ENCODE assay signal across 30 cellular contexts in genomic region chr2:21019678-21020021, GRCh38. TPM values are rescaled to one million over a fixed set of nuclear protein-coding genes. Genes with fewer than 3 reads are reported as not detected.
"Had no signal": no experiment of that assay in that cellular context is flagged by ENCODE, and none has a peak within 500 bp of the region (broad histone marks: within the 10 kb centered on the region; RNA-seq: fewer than 3 reads in every experiment).

No MANE protein-coding gene starts in this region.

- H3K9me3 ChIP-seq: colonic mucosa, esophagus muscularis mucosa, esophagus squamous epithelium, gastrocnemius medialis, gastroesophageal sphincter, heart left ventricle, heart right ventricle had no signal

- H3K4me1 ChIP-seq: colonic mucosa, esophagus muscularis mucosa, esophagus squamous epithelium, foreskin keratinocyte, gastrocnemius medialis, gastroesophageal sphincter, heart left ventricle, heart right ventricle had no signal

- ATAC-seq: effector memory CD8-positive, alpha-beta T cell; esophagus mucosa; foreskin keratinocyte; gastrocnemius medialis; gastroesophageal sphincter; heart left ventricle; heart right ventricle had no signal

- DNase-seq: colonic mucosa; cortex of kidney; dermis blood vessel endothelial cell; dorsolateral prefrontal cortex; effector CD4-positive, alpha-beta T cell; effector CD8-positive, alpha-beta T cell; effector memory CD4-positive, alpha-beta T cell; effector memory CD8-positive, alpha-beta T cell; endodermal cell; erythroblast; esophagus squamous epithelium; foreskin fibroblast; foreskin keratinocyte; foreskin melanocyte; gastrocnemius medialis; glutamatergic neuron; head of caudate nucleus; heart left ventricle; heart right ventricle had no signal

- H3K27ac ChIP-seq: colonic mucosa, coronary artery, dorsolateral prefrontal cortex, epithelial cell of prostate, esophagus muscularis mucosa, esophagus squamous epithelium, foreskin keratinocyte, gastrocnemius medialis, gastroesophageal sphincter, heart left ventricle, heart right ventricle had no signal

- H3K27me3 ChIP-seq: colonic mucosa, esophagus muscularis mucosa, esophagus squamous epithelium, gastrocnemius medialis, gastroesophageal sphincter, heart left ventricle, heart right ventricle had no signal

- H3K36me3 ChIP-seq: colonic mucosa, esophagus squamous epithelium, gastrocnemius medialis, gastroesophageal sphincter had no signal

- FAIRE-seq: colon, endometrium, endothelial cell of umbilical vein, frontal cortex had no signal

- H3K4me3 ChIP-seq: colonic mucosa, coronary artery, dorsolateral prefrontal cortex, esophagus muscularis mucosa, esophagus squamous epithelium, gastrocnemius medialis, gastroesophageal sphincter, heart left ventricle, heart right ventricle had no signal

RNA-seq across cellular contexts. Expression of gene APOB, which starts 24.2 kb away (rescaled TPM):
- total RNA-seq: epithelial cell of proximal tubule, foreskin keratinocyte had no signal
- polyA plus RNA-seq: fibroblast of lung, foreskin keratinocyte had no signal
